In genomic region chr12:124408822-124409517, GRCh38 we compare ENCODE assay signal across 25 cellular contexts.
DNase-seq lines count a peak whose midpoint lies in the region; ATAC-seq, FAIRE-seq and TF ChIP-seq lines count a peak whose summit lies in the region.
"Had no signal": no experiment of that assay in that cellular context is flagged by ENCODE, and none has a peak within 500 bp of the region (broad histone marks: within the 10 kb centered on the region; RNA-seq: fewer than 3 reads in every experiment).

No MANE protein-coding gene starts in this region.

- DNase-seq in HTR-8/SVneo (ENCODE audit: insufficient read length, low spot score) (no peak), endothelial cell (ENCODE audit: low spot score) (no peak), pancreas (no peak), EL (no peak), head of caudate nucleus (no peak)
- DNase-seq: ACHN; activated CD4-positive, alpha-beta T cell treated with anti-CD3 and anti-CD28 coated beads for 48 hours; activated naive CD4-positive, alpha-beta T cell treated with anti-CD3 and anti-CD28 coated beads, Interleukin-2, amount 50 U/mL, for 16 hours; Caco-2; caudate nucleus; islet precursor cell; mammary epithelial cell; MG63; psoas muscle; stimulated activated CD4-positive, alpha-beta T cell treated with anti-CD3 and anti-CD28 coated beads, Interleukin-2, amount 100 ng/mL, for 48 hours; testis had no signal

- H3K27ac ChIP-seq in 22Rv1 (peak overlapping the region; percentile 86), pancreas (peak overlapping the region in 2 of 4 donors; percentile 11 to 44)
- H3K27ac ChIP-seq: psoas muscle, testis had no signal

- H3K36me3 Mint-ChIP-seq in endothelial cell (ENCODE audit: low read depth, unreplicated experiment) = peaks cover 4% of the 10 kb centered on the region

- no peak overlapping the region for H3K4me3 Mint-ChIP-seq in endothelial cell (ENCODE audit: unreplicated experiment)
- H3K4me3 Mint-ChIP-seq: activated T-helper 1 cell treated with anti-CD3 and anti-CD28 coated beads, Interleukin-12 subunit alpha, Interleukin-12 subunit beta, Interleukin-2, Interleukin-4 antibody, amounts not matched to agents 30 ng/mL and 10 ng/mL and 1 ng/mL, durations not matched to agents 14 hours and 24 hours and 36 hours; dendritic cell treated with granulocyte-macrophage colony-stimulating factor and Interleukin-4, amounts not matched to agents 40 ng/mL and 50 ng/mL, for 4 days; stimulated activated effector memory CD8-positive, alpha-beta T cell treated with anti-CD3 and anti-CD28 coated beads, Interleukin-12 subunit alpha, Interleukin-12 subunit beta, amount 100 ng/mL, for 72 hours; T-helper 1 cell treated with Interleukin-12 subunit alpha and Interleukin-12 subunit beta and Interleukin-4 antibody, amounts not matched to agents 30 μg/mL and 1 μg/mL, for 36 hours had no signal

- peaks cover 8% of the 10 kb centered on the region for H3K4me1 Mint-ChIP-seq in endothelial cell (ENCODE audit: unreplicated experiment)

- WGBS in pancreas, 2 donors = 73 to 77% methylated on average over 25 of the region's 25 CpGs

- no peaks in the 10 kb centered on the region for H3K9me3 Mint-ChIP-seq in endothelial cell (ENCODE audit: unreplicated experiment)
- H3K9me3 Mint-ChIP-seq: activated T-helper 1 cell treated with anti-CD3 and anti-CD28 coated beads, Interleukin-12 subunit alpha, Interleukin-12 subunit beta, Interleukin-2, Interleukin-4 antibody, amounts not matched to agents 30 ng/mL and 10 ng/mL and 1 ng/mL, durations not matched to agents 14 hours and 24 hours and 36 hours; dendritic cell treated with granulocyte-macrophage colony-stimulating factor and Interleukin-4, amounts not matched to agents 40 ng/mL and 50 ng/mL, for 4 days; stimulated activated effector memory CD8-positive, alpha-beta T cell treated with anti-CD3 and anti-CD28 coated beads, Interleukin-12 subunit alpha, Interleukin-12 subunit beta, amount 100 ng/mL, for 72 hours; T-helper 1 cell treated with Interleukin-12 subunit alpha and Interleukin-12 subunit beta and Interleukin-4 antibody, amounts not matched to agents 30 μg/mL and 1 μg/mL, for 36 hours had no signal

- H3K4me1 ChIP-seq in pancreas = peaks cover 0 to 11% (median 7%) of the 10 kb centered on the region in 3 donors
- H3K4me1 ChIP-seq: Caco-2 had no signal

- no peaks in the 10 kb centered on the region for H3K9me3 ChIP-seq in pancreas
- H3K9me3 ChIP-seq: BLaER1, Caco-2, MG63, psoas muscle, testis had no signal

- FAIRE-seq in HTR-8/SVneo (lab: Jason Lieb, UNC) (peak; percentile 44), pancreas (lab: Jason Lieb, UNC) (no peak)
- FAIRE-seq: GM12892 had no signal

- H3K4me3 ChIP-seq in pancreas = no peak overlapping the region
- H3K4me3 ChIP-seq: BLaER1, MG63, psoas muscle, testis had no signal

- H3K36me3 ChIP-seq in pancreas = no peaks in the 10 kb centered on the region

- peak overlapping the region; percentile 42 for H3K27ac Mint-ChIP-seq in endothelial cell (ENCODE audit: unreplicated experiment)
- H3K27ac Mint-ChIP-seq: activated T-helper 1 cell treated with anti-CD3 and anti-CD28 coated beads, Interleukin-12 subunit alpha, Interleukin-12 subunit beta, Interleukin-2, Interleukin-4 antibody, amounts not matched to agents 30 ng/mL and 10 ng/mL and 1 ng/mL, durations not matched to agents 14 hours and 24 hours and 36 hours; dendritic cell treated with granulocyte-macrophage colony-stimulating factor and Interleukin-4, amounts not matched to agents 40 ng/mL and 50 ng/mL, for 4 days; stimulated activated effector memory CD8-positive, alpha-beta T cell treated with anti-CD3 and anti-CD28 coated beads, Interleukin-12 subunit alpha, Interleukin-12 subunit beta, amount 100 ng/mL, for 72 hours; T-helper 1 cell treated with Interleukin-12 subunit alpha and Interleukin-12 subunit beta and Interleukin-4 antibody, amounts not matched to agents 30 μg/mL and 1 μg/mL, for 36 hours had no signal

- peaks cover 5% of the 10 kb centered on the region for H3K27me3 Mint-ChIP-seq in endothelial cell (ENCODE audit: unreplicated experiment)
- H3K27me3 Mint-ChIP-seq: dendritic cell treated with granulocyte-macrophage colony-stimulating factor and Interleukin-4, amounts not matched to agents 40 ng/mL and 50 ng/mL, for 4 days had no signal

- no peaks in the 10 kb centered on the region for H3K27me3 ChIP-seq in pancreas
- H3K27me3 ChIP-seq: BLaER1, MG63, testis had no signal

- ATAC-seq in pancreas (peak; percentile 25 to 60 (median 48)), GM18873 (IDR thresholded peaks at IDR 0.05; ENCODE audit: low FRiP score, unreplicated experiment) (no peak), HG02938 (IDR thresholded peaks at IDR 0.05; ENCODE audit: unreplicated experiment) (no peak)
- ATAC-seq: stimulated activated effector memory CD8-positive, alpha-beta T cell treated with anti-CD3 and anti-CD28 coated beads, Interleukin-12 subunit alpha, Interleukin-12 subunit beta, amount 100 ng/mL, for 72 hours had no signal

- intact Hi-C loops in pancreas (cut with DNase I) (no loop called here), head of caudate nucleus (cut with DNase I) (no loop called here)

- TF ChIP-seq CTCF in 22Rv1 (IDR thresholded peaks at IDR 0.05) (no peak), endothelial cell (IDR thresholded peaks at IDR 0.05; ENCODE audit: unreplicated experiment) (no peak), pancreas (IDR thresholded peaks at IDR 0.05) (no peak)

Comparison
In these comparisons a context has a peak if more than half of its experiments do, and no peak if none do; other contexts are left out.
1. ATAC-seq: peak in pancreas (4 of 4); none in GM18873 (single experiment) and HG02938 (single experiment).